In the genomic region with DNA sequence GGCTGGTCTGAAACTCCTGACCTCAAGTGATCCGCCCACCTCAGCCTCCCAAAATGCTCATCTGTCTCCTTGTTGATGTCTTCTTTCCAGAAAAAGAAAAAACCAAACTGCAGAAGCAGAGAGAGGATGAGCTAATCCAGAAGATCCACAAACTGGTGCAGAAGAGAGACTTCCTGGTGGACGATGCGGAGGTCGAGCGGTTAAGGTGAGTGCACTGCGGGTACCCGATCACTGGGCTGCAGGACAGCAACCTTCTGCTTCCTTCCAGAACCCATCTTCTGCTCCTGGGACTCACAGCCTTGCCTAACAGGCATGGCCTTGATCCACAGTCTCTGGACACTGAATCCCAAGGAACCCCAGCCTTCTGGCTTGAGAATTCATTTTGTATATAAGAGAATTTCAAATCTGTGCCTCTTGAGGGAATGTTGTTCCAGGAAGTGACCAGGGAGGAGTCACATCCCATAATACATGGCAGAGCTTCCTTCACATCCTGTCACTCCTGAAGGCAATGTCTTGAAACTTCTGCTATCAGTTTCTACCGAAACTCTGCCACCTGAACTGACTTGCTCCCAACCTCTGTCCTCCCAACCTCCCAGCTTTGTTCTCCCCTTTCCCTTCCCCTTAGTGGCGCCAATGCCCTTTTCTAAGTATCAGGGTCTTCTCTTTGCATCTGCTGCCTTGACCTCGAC, we compare ENCODE assay signal across 1 cellular context.
TF ChIP-seq lines count a peak whose summit lies in the region.

No MANE protein-coding gene starts in this region.

TF ChIP-seq in HepG2, 621 proteins besides CTCF, POLR2A, EP300 and RAD21 (continued from another document):
- TF ChIP-seq, protein P1, sequence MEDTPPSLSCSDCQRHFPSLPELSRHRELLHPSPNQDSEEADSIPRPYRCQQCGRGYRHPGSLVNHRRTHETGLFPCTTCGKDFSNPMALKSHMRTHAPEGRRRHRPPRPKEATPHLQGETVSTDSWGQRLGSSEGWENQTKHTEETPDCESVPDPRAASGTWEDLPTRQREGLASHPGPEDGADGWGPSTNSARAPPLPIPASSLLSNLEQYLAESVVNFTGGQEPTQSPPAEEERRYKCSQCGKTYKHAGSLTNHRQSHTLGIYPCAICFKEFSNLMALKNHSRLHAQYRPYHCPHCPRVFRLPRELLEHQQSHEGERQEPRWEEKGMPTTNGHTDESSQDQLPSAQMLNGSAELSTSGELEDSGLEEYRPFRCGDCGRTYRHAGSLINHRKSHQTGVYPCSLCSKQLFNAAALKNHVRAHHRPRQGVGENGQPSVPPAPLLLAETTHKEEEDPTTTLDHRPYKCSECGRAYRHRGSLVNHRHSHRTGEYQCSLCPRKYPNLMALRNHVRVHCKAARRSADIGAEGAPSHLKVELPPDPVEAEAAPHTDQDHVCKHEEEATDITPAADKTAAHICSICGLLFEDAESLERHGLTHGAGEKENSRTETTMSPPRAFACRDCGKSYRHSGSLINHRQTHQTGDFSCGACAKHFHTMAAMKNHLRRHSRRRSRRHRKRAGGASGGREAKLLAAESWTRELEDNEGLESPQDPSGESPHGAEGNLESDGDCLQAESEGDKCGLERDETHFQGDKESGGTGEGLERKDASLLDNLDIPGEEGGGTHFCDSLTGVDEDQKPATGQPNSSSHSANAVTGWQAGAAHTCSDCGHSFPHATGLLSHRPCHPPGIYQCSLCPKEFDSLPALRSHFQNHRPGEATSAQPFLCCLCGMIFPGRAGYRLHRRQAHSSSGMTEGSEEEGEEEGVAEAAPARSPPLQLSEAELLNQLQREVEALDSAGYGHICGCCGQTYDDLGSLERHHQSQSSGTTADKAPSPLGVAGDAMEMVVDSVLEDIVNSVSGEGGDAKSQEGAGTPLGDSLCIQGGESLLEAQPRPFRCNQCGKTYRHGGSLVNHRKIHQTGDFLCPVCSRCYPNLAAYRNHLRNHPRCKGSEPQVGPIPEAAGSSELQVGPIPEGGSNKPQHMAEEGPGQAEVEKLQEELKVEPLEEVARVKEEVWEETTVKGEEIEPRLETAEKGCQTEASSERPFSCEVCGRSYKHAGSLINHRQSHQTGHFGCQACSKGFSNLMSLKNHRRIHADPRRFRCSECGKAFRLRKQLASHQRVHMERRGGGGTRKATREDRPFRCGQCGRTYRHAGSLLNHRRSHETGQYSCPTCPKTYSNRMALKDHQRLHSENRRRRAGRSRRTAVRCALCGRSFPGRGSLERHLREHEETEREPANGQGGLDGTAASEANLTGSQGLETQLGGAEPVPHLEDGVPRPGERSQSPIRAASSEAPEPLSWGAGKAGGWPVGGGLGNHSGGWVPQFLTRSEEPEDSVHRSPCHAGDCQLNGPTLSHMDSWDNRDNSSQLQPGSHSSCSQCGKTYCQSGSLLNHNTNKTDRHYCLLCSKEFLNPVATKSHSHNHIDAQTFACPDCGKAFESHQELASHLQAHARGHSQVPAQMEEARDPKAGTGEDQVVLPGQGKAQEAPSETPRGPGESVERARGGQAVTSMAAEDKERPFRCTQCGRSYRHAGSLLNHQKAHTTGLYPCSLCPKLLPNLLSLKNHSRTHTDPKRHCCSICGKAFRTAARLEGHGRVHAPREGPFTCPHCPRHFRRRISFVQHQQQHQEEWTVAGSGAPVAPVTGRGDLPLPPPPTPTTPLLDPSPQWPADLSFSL (CRISPR knock-in tag; IDR thresholded peaks at IDR 0.05): no peak
- TF ChIP-seq SATB2 (CRISPR knock-in tag; IDR thresholded peaks at IDR 0.05) (no peak), STAG1 (CRISPR knock-in tag; IDR thresholded peaks at IDR 0.05) (peak; percentile 45), KLF15 (CRISPR knock-in tag; IDR thresholded peaks at IDR 0.05; ENCODE audit: borderline replicate concordance) (no peak), KDM5B (CRISPR knock-in tag; IDR thresholded peaks at IDR 0.05; ENCODE audit: borderline replicate concordance) (no peak), SAFB2 (CRISPR knock-in tag; IDR thresholded peaks at IDR 0.05; ENCODE audit: borderline replicate concordance, low read depth) (no peak), ARNT2 (CRISPR knock-in tag; IDR thresholded peaks at IDR 0.05; ENCODE audit: low read depth) (no peak), ZKSCAN8 (CRISPR knock-in tag; IDR thresholded peaks at IDR 0.05; ENCODE audit: borderline replicate concordance) (no peak)
- TF ChIP-seq, protein P2, sequence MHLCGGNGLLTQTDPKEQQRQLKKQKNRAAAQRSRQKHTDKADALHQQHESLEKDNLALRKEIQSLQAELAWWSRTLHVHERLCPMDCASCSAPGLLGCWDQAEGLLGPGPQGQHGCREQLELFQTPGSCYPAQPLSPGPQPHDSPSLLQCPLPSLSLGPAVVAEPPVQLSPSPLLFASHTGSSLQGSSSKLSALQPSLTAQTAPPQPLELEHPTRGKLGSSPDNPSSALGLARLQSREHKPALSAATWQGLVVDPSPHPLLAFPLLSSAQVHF (CRISPR knock-in tag; IDR thresholded peaks at IDR 0.05): no peak
